ENCODE assay signal across 1 cellular context in genomic region chr13:44116562-44117315, GRCh38.
TF ChIP-seq lines count a peak whose summit lies in the region.

No MANE protein-coding gene starts in this region.

TF ChIP-seq in HepG2, 621 proteins besides CTCF, POLR2A, EP300 and RAD21 (continued from another document):
- no peak for TF ChIP-seq NFKB2 (CRISPR knock-in tag; IDR thresholded peaks at IDR 0.05; ENCODE audit: borderline replicate concordance)
- TF ChIP-seq ZNF10 (CRISPR knock-in tag; IDR thresholded peaks at IDR 0.05; ENCODE audit: borderline replicate concordance, low read depth), result no peak
- TF ChIP-seq ZNF674 (CRISPR knock-in tag; IDR thresholded peaks at IDR 0.05; ENCODE audit: low read depth), result no peak
TF ChIP-seq in HepG2: peak in this region for 0.
